9 cellular contexts compared by ENCODE assay signal in the genomic region with DNA sequence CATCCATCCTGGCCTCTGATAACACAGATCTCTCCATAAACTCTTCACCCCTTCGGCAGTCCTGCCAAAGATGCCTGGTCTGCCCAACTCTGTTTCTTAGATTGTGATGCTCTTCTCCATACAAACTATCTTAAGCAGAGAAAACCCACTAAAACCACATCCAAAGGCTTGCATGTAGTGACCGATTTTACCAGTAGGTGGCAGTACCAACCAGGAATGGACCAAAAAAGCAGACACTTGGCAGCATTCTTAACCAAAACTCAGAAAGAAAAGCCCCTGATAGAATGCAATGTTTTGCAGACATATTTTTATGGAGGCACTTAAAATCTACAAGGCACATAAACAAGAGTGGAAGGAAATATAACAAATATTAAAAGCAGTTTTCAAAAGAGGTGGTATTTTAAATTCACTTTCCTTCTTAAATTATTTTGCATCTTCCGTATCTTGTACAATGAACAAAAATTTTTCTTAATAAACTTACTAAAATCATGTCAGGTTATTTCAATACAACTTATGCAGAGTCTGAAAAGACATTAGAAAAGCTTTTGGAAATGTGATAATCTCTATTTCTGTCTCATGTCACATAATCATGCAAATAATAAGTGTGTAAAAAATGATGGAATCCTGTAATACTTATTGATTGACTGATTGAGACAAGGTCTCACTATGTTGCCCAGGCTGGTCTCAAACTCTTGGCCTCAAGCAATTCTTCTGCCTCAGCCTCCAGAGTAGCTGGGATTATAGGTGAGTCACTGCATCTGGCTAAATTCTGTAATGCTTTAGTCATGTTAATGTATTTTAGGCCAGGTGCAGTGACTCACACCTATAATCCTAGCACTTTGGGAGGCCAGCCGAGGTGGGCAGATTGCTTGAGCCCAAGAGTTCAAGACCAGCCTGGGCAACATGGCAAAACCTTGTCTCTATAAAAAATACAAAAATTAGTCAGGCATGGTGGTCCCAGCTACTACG. TPM values are rescaled to one million over a fixed set of nuclear protein-coding genes. Genes with fewer than 3 reads are reported as not detected.
DNase-seq lines count a peak whose midpoint lies in the region; ATAC-seq, FAIRE-seq and TF ChIP-seq lines count a peak whose summit lies in the region.
"Had no signal": no experiment of that assay in that cellular context is flagged by ENCODE, and none has a peak within 500 bp of the region (broad histone marks: within the 10 kb centered on the region; RNA-seq: fewer than 3 reads in every experiment).

No MANE protein-coding gene starts in this region.

- ATAC-seq in activated B cell treated with CpG ODN at 0.5 μM for 24 hours (ENCODE audit: low read depth), result peak; percentile 56
- ATAC-seq in GM21786 (IDR thresholded peaks at IDR 0.05; ENCODE audit: unreplicated experiment), result no peak

- H3K27ac Mint-ChIP-seq in activated B cell treated with CpG ODN at 0.5 μM for 24 hours, result no peak overlapping the region

- FAIRE-seq in bronchial epithelial cell (lab: Jason Lieb, UNC), result no peak

- no peaks in the 10 kb centered on the region for H3K9me3 Mint-ChIP-seq in activated B cell treated with CpG ODN at 0.5 μM for 24 hours

- TF ChIP-seq CTCF in activated B cell treated with CpG ODN at 0.5 μM for 24 hours (IDR thresholded peaks at IDR 0.05) (peak; percentile 88), bronchial epithelial cell (IDR thresholded peaks at IDR 0.05; ENCODE audit: insufficient read depth, low read length, severe bottlenecking) (peak; percentile 67), kidney epithelial cell (IDR thresholded peaks at IDR 0.05; ENCODE audit: insufficient read depth, low read length, poor library complexity, severe bottlenecking) (peak; percentile 75)

- intact Hi-C loops in activated B cell treated with CpG ODN at 0.5 μM for 24 hours (cut with micrococcal nuclease), result loop anchor here (1.0 to 2.0 kb wide), 5 partner anchors 31 to 234 kb away; no protein-coding TSS in a partner anchor

- H3K4me3 ChIP-seq in bronchial epithelial cell (ENCODE audit: low read depth, low read length) (no peak overlapping the region), kidney epithelial cell (ENCODE audit: low read depth, low read length) (no peak overlapping the region)
- H3K4me3 ChIP-seq: BLaER1 had no signal

- H3K4me1 Mint-ChIP-seq in activated B cell treated with CpG ODN at 0.5 μM for 24 hours, result no peaks in the 10 kb centered on the region

- DNase-seq in NCI-H1417 (lab: John Stamatoyannopoulos, UW) (peak; percentile 52 to 87 (median 54)), NCI-H1417 treated with DMSO at 0.1 percent for 48 hours (lab: John Stamatoyannopoulos, UW) (no peak), NCI-H1694 (lab: John Stamatoyannopoulos, UW) (peak; percentile 66), activated B cell treated with CpG ODN at 0.5 μM for 24 hours (peak; percentile 25), bronchial epithelial cell (ENCODE audit: low read depth) (peak; percentile 91), kidney epithelial cell (ENCODE audit: low read depth) (no peak)
- DNase-seq in stimulated activated CD4-positive, alpha-beta T cell treated with anti-CD3 and anti-CD28 coated beads, Interleukin-4, amount 100 ng/mL, for 24 hours, result peak; percentile 76

- H3K27me3 Mint-ChIP-seq in activated B cell treated with CpG ODN at 0.5 μM for 24 hours, result peaks cover 13% of the 10 kb centered on the region

- H3K36me3 ChIP-seq in bronchial epithelial cell (ENCODE audit: control insufficient read depth, insufficient read depth, low read length), result peaks cover 24% of the 10 kb centered on the region
- H3K36me3 ChIP-seq in kidney epithelial cell (ENCODE audit: control insufficient read depth, insufficient read depth, low read length), result no peaks in the 10 kb centered on the region

- CTCF ChIA-PET in activated B cell treated with CpG ODN at 0.5 μM for 24 hours (lab: Charles Lee), result interaction anchor here (0.7 to 5.3 kb wide), 12 partner anchors 8 to 184 kb away, joined by 3 to 25 read pairs (median 3); no protein-coding TSS in a partner anchor

- no peaks in the 10 kb centered on the region for H3K36me3 Mint-ChIP-seq in activated B cell treated with CpG ODN at 0.5 μM for 24 hours (ENCODE audit: low read depth)

- POLR2A ChIA-PET in activated B cell treated with CpG ODN at 0.5 μM for 24 hours (lab: Charles Lee), result no interaction called here

- H3K4me3 Mint-ChIP-seq in activated B cell treated with CpG ODN at 0.5 μM for 24 hours, result no peak overlapping the region

- H3K27me3 ChIP-seq in bronchial epithelial cell (ENCODE audit: control insufficient read depth, insufficient read depth, low read length) (no peaks in the 10 kb centered on the region), kidney epithelial cell (ENCODE audit: control insufficient read depth, insufficient read depth, low read length) (no peaks in the 10 kb centered on the region)
- H3K27me3 ChIP-seq: BLaER1 had no signal

RNA-seq across cellular contexts. Expression of a gene that starts 29.4 kb away (rescaled TPM):
- total RNA-seq in activated B cell treated with CpG ODN at 0.5 μM for 24 hours, result 0.29 TPM in 2 replicates
- total RNA-seq in bronchial epithelial cell, result 108 and 129 TPM in 2 replicates
- total RNA-seq in kidney epithelial cell, result 34.9 and 37.9 TPM in 2 replicates

Comparison
In these comparisons a context has a peak if more than half of its experiments do, and no peak if none do; other contexts are left out.
1. DNase-seq: peak in NCI-H1417 (3 of 3), NCI-H1694 (single experiment), activated B cell treated with CpG ODN at 0.5 μM for 24 hours (single experiment), bronchial epithelial cell (single experiment) and stimulated activated CD4-positive, alpha-beta T cell treated with anti-CD3 and anti-CD28 coated beads, Interleukin-4, amount 100 ng/mL, for 24 hours (single experiment); none in NCI-H1417 treated with DMSO at 0.1 percent for 48 hours (single experiment) and kidney epithelial cell (single experiment).
2. RNA of a gene that starts 29.4 kb away (total RNA-seq): 108 to 129 TPM in bronchial epithelial cell and 34.9 to 37.9 TPM in kidney epithelial cell; 0.29 TPM in activated B cell treated with CpG ODN at 0.5 μM for 24 hours; every median in the first group is over 10 times any median in the second.
3. Peak in every context shown above with its lines, with median percentiles within 50 percentile points of each other: CTCF ChIP-seq.